In genomic region chr22:50252081-50253045, GRCh38 we compare ENCODE assay signal across 8 cellular contexts. TPM values are rescaled to one million over a fixed set of nuclear protein-coding genes. Genes with fewer than 3 reads are reported as not detected.
A peak's percentile ranks its signal among the peaks of the same experiment; 100 is the strongest.
DNase-seq lines count a peak whose midpoint lies in the region; ATAC-seq and TF ChIP-seq lines count a peak whose summit lies in the region.

No MANE protein-coding gene starts in this region.

- no peak for ATAC-seq in GM18517 (IDR thresholded peaks at IDR 0.05; ENCODE audit: unreplicated experiment)
- no peak for ATAC-seq in HG03342 (IDR thresholded peaks at IDR 0.05; ENCODE audit: unreplicated experiment)

- DNase-seq in Daoy (ENCODE audit: low read depth) (peak; percentile 76), Kasumi-1 (lab: John Stamatoyannopoulos, UW) (peak; percentile 52 to 76), cardiac fibroblast (ENCODE audit: low read depth in 2 of 2) (peak; percentile 68 to 70)
- peak; percentile 58 to 60 for DNase-seq in stimulated activated CD4-positive, alpha-beta T cell treated with anti-CD3 and anti-CD28 coated beads, Interleukin-4, amount 100 ng/mL, for 48 hours (ENCODE audit: low read depth in 2 of 2)

- peak overlapping the region; percentile 12 for H3K27ac ChIP-seq in layer of hippocampus (ENCODE audit: low read depth, low read length)

- H3K4me3 ChIP-seq in WI38 (ENCODE audit: low read depth, low read length) (no peak overlapping the region), cardiac fibroblast (replicated peaks in 1 of 2; ENCODE audit: low read depth in 2 of 2, low read length in 2 of 2) (no peak overlapping the region)

- peak; percentile 63 for TF ChIP-seq CTCF in WI38 (IDR thresholded peaks at IDR 0.05; ENCODE audit: low read depth, low read length)
- TF ChIP-seq CTCF in cardiac fibroblast (IDR thresholded peaks at IDR 0.05; ENCODE audit: low read depth, low read length) = peak; percentile 80

- H3K27me3 ChIP-seq in layer of hippocampus (ENCODE audit: control insufficient read depth, insufficient read depth, low read length) = no peaks in the 10 kb centered on the region

RNA-seq across cellular contexts. Expression of gene HDAC10, which starts 1.3 kb away (rescaled TPM):
- 5.1 and 18.1 TPM in 2 replicates for total RNA-seq in Daoy (2014; rRNA removed; shearing (Covaris generic))

RNA-seq across cellular contexts. Expression of gene TUBGCP6, which starts 7.5 kb away (rescaled TPM):
- total RNA-seq in Daoy (2014; rRNA removed; shearing (Covaris generic)) = 9.0 and 17.3 TPM in 2 replicates

RNA-seq across cellular contexts. Expression of gene MAPK12, which starts 9.1 kb away (rescaled TPM):
- total RNA-seq in Daoy (2014; rRNA removed; shearing (Covaris generic)) = 14.6 and 16.9 TPM in 2 replicates

RNA-seq across cellular contexts. Expression of gene MAPK11, which starts 17.8 kb away (rescaled TPM):
- total RNA-seq in Daoy (2014; rRNA removed; shearing (Covaris generic)) = 1.3 and 4.8 TPM in 2 replicates

RNA-seq across cellular contexts. Expression of gene SELENOO, which starts 51.6 kb away (rescaled TPM):
- 19.1 and 20.5 TPM in 2 replicates for total RNA-seq in Daoy (2014; rRNA removed; shearing (Covaris generic))
